Comparison of ENCODE assay signal across 15 cellular contexts in the genomic region with DNA sequence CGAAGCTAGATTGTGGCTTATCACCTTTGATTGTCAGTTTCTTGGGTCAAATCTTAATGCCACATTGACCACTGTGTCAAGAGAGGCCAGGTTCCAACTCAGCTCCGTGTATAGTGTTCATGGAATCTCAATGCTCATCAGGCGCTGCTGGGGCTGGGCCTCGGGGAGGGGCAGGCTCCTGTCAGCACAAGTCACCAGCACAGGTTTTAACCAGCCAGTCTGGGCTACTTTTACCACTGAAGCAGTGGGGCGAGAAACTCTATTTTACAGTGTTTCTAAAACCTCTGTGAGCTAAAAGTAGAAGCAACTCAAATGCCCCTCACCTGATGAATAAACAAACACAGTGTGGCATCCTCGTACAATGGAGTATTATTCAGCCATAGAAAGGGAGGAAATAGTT.
"Had no signal": no experiment of that assay in that cellular context is flagged by ENCODE, and none has a peak within 500 bp of the region (broad histone marks: within the 10 kb centered on the region; RNA-seq: fewer than 3 reads in every experiment).

No MANE protein-coding gene starts in this region.

- H3K27ac ChIP-seq: ascending aorta, cardiac muscle cell, neural progenitor cell, ovary, sigmoid colon, WERI-Rb-1 had no signal

- DNase-seq: activated CD4-positive, alpha-beta memory T cell treated with anti-CD3 and anti-CD28 coated beads, Interleukin-2, amount 10 ng/mL, durations not matched to agents 7 days and 5 days; activated CD4-positive, alpha-beta T cell treated with anti-CD3 and anti-CD28 coated beads for 4 hours; activated naive CD4-positive, alpha-beta T cell treated with anti-CD3 and anti-CD28 coated beads, Interleukin-2, amount 10 ng/mL, durations not matched to agents 7 days and 5 days; activated T-cell treated with anti-CD3 and anti-CD28 coated beads, Interleukin-2, amount 50 U/mL, for 24 hours; erythroblast; hypothalamus; left ventricle myocardium superior; ovary; sigmoid colon; T-helper 1 cell; WERI-Rb-1 had no signal

- H3K36me3 ChIP-seq: ascending aorta, cardiac muscle cell, neural progenitor cell, ovary, sigmoid colon, WERI-Rb-1 had no signal

- H3K4me3 ChIP-seq: ascending aorta, cardiac muscle cell, neural progenitor cell, ovary, sigmoid colon had no signal

- ATAC-seq: left ventricle myocardium superior; stimulated activated memory B cell treated with anti-CD40 and anti-IgM and Interleukin-4, amounts not matched to agents 10 μg/mL and 1 μg/mL and 100 μg/mL, for 72 hours had no signal

- H3K4me1 ChIP-seq: ascending aorta, sigmoid colon had no signal

- H3K9ac ChIP-seq: neural progenitor cell had no signal

- H3K27me3 ChIP-seq: ascending aorta, cardiac muscle cell, neural progenitor cell, ovary, sigmoid colon had no signal

- H3K9me3 ChIP-seq: ascending aorta, ovary, sigmoid colon had no signal
